Comparison of ENCODE assay signal across 18 cellular contexts in the genomic region with DNA sequence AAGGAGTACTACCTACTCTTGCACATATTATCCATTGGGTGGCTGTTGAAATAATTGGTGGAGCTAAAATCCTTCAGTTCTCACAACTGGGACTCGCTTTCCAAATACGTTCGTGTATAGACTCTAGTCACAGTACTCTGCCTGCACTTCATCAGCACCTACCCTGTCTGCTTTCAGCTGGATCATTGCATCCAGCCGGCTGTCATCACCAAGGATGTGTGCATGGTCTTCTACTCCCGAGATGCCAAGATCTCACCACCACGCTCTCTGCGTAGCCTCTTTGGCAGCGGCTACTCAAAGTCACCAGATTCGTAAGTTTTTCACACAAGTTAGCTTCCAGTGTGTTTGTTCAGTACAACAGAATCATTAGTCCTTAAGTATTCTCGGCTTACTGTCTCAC. TPM values are rescaled to one million over a fixed set of nuclear protein-coding genes. Genes with fewer than 3 reads are reported as not detected.
DNase-seq lines count a peak whose midpoint lies in the region; ATAC-seq and TF ChIP-seq lines count a peak whose summit lies in the region.
"Had no signal": no experiment of that assay in that cellular context is flagged by ENCODE, and none has a peak within 500 bp of the region (broad histone marks: within the 10 kb centered on the region; RNA-seq: fewer than 3 reads in every experiment).

No MANE protein-coding gene starts in this region.

- TF ChIP-seq POLR2A in IMR-90 (IDR thresholded peaks at IDR 0.05; ENCODE audit: low read depth, low read length): no peak

- H3K27me3 ChIP-seq in IMR-90 (ENCODE audit: control insufficient read depth, insufficient read depth, low read length) (no peaks in the 10 kb centered on the region), heart right ventricle (no peaks in the 10 kb centered on the region), right cardiac atrium (ENCODE audit: control insufficient read depth, insufficient read depth) (no peaks in the 10 kb centered on the region)

- H3K27ac ChIP-seq in IMR-90 (ENCODE audit: insufficient read depth, low read length) (no peak overlapping the region), heart right ventricle (no peak overlapping the region), right cardiac atrium (ENCODE audit: low read length) (no peak overlapping the region)
- H3K27ac ChIP-seq: 22Rv1, A549, C4-2B had no signal

- intact Hi-C loops in IMR-90 (cut with micrococcal nuclease): no loop called here
- intact Hi-C loops in heart right ventricle (cut with DNase I): no loop called here
- intact Hi-C loops in right cardiac atrium (cut with DNase I): no loop called here

- H3K4me2 ChIP-seq in IMR-90 (ENCODE audit: low read depth, low read length): no peak overlapping the region
- H3K4me2 ChIP-seq: A549, GM23338 had no signal

- POLR2A ChIA-PET in IMR-90 (lab: Charles Lee; ENCODE audit: unreplicated experiment): no interaction called here

- no peak overlapping the region for H3K14ac ChIP-seq in IMR-90 (replicated peaks; ENCODE audit: low read depth, low read length)

- no peak overlapping the region for H2BK20ac ChIP-seq in IMR-90 (ENCODE audit: low read depth, low read length)

- ATAC-seq in IMR-90 (ENCODE audit: low read depth) (no peak; the same call in 1 of the 2 replicates), heart right ventricle (peak; percentile 49 to 97 (median 82)), right cardiac atrium (peak; percentile 71 to 88), HG02571 (IDR thresholded peaks at IDR 0.05; ENCODE audit: unreplicated experiment) (no peak)
- ATAC-seq: GM23338, HepG2 had no signal

- H4K91ac ChIP-seq in IMR-90 (ENCODE audit: insufficient read depth, low read depth, low read length): no peak overlapping the region

- no peak for TF ChIP-seq RAD21 in IMR-90 (IDR thresholded peaks at IDR 0.05; ENCODE audit: low read length)

- no TSS peak for BruUV-seq in IMR-90 (replicated peaks; lab: Mats Ljungman, UMichigan)

- no peak overlapping the region for H2AK9ac ChIP-seq in IMR-90 (replicated peaks; ENCODE audit: low read depth, low read length, poor library complexity)

- no peak overlapping the region for H2BK120ac ChIP-seq in IMR-90 (ENCODE audit: low read depth, low read length)

- H3K9me1 ChIP-seq in IMR-90 (ENCODE audit: insufficient read depth, low read length): peaks cover 6% of the 10 kb centered on the region

- dilution Hi-C loops in IMR-90 (cut with HindIII; ENCODE audit: low sequenced_read_pairs, unreplicated experiment): no loop called here

- no peak overlapping the region for H2AFZ ChIP-seq in IMR-90 (replicated peaks; ENCODE audit: low read length, poor library complexity)
- H2AFZ ChIP-seq: GM23338 had no signal

- H3K9me3 ChIP-seq in IMR-90 (ENCODE audit: control insufficient read depth, insufficient read depth, low read length) (no peaks in the 10 kb centered on the region), heart right ventricle (no peaks in the 10 kb centered on the region), right cardiac atrium (ENCODE audit: control insufficient read depth, low read length) (no peaks in the 10 kb centered on the region)
- H3K9me3 ChIP-seq: A549, Caco-2 had no signal

- H3K18ac ChIP-seq in IMR-90 (ENCODE audit: low read depth, low read length): no peak overlapping the region

- H3K4ac ChIP-seq in IMR-90 (ENCODE audit: low read depth, low read length): no peak overlapping the region

- CTCF ChIA-PET in IMR-90 (lab: Yijun Ruan, JAX): no interaction called here

- in situ Hi-C loops in IMR-90 (cut with MboI; ENCODE audit: low sequenced_read_pairs): no loop called here

- TF ChIP-seq CTCF in IMR-90 (conservative IDR thresholded peaks at IDR 0.05; ENCODE audit: low read depth, low read length) (no peak), heart right ventricle (IDR thresholded peaks at IDR 0.05) (no peak)

- peaks cover 14% of the 10 kb centered on the region for H3K4me1 Mint-ChIP-seq in T-helper 2 cell treated with Interferon-gamma antibody and Interleukin-4, amounts not matched to agents 5 μg/mL and 100 μg/mL, for 36 hours (ENCODE audit: low read depth)
- H3K4me1 Mint-ChIP-seq: GM23338 had no signal

- H4K8ac ChIP-seq in IMR-90 (ENCODE audit: low read depth in 2 of 2, low read length in 2 of 2): no peak overlapping the region

- peaks cover 14% of the 10 kb centered on the region for H3K36me3 ChIP-seq in IMR-90 (ENCODE audit: control insufficient read depth, insufficient read depth, low read length)
- peaks cover 0 to 80% (median 19%) of the 10 kb centered on the region in 9 donors for H3K36me3 ChIP-seq in heart right ventricle

- no peak overlapping the region; the same call in 1 of the 2 replicates for H4K5ac ChIP-seq in IMR-90 (ENCODE audit: low read depth, low read length)

- H4K20me1 ChIP-seq in IMR-90 (ENCODE audit: insufficient read depth, low read length): no peaks in the 10 kb centered on the region

- H2BK15ac ChIP-seq in IMR-90 (ENCODE audit: low read depth, low read length): no peak overlapping the region

- no peak overlapping the region for H2BK5ac ChIP-seq in IMR-90 (ENCODE audit: low read depth, low read length, poor library complexity, severe bottlenecking)

- H3K9me3 Mint-ChIP-seq in T-helper 2 cell treated with Interferon-gamma antibody and Interleukin-4, amounts not matched to agents 5 μg/mL and 100 μg/mL, for 36 hours: no peaks in the 10 kb centered on the region
- H3K9me3 Mint-ChIP-seq: CD4-positive, alpha-beta T cell; GM23338 had no signal

- peaks cover 12% of the 10 kb centered on the region for H3K36me3 Mint-ChIP-seq in T-helper 2 cell treated with Interferon-gamma antibody and Interleukin-4, amounts not matched to agents 5 μg/mL and 100 μg/mL, for 36 hours (ENCODE audit: low read depth)

- H3K4me3 Mint-ChIP-seq in T-helper 2 cell treated with Interferon-gamma antibody and Interleukin-4, amounts not matched to agents 5 μg/mL and 100 μg/mL, for 36 hours: no peak overlapping the region
- H3K4me3 Mint-ChIP-seq: CD4-positive, alpha-beta T cell; GM23338 had no signal

- H2AK5ac ChIP-seq in IMR-90 (ENCODE audit: low read depth, low read length): peak overlapping the region; percentile 13

- 94% methylated on average over 8 of the region's 10 CpGs; no CpG with 5 or more reads in 1 of the 2 experiments for WGBS in IMR-90 (ENCODE audit: extremely low coverage in 2 of 2, insufficient read length in 1 of 2), 2 experiments
- 43 to 68% methylated on average over 10 of the region's 10 CpGs for WGBS in heart right ventricle, 2 donors
- 67% methylated on average over 10 of the region's 10 CpGs for WGBS in right cardiac atrium

- no peaks in the 10 kb centered on the region for H3K27me3 Mint-ChIP-seq in T-helper 2 cell treated with Interferon-gamma antibody and Interleukin-4, amounts not matched to agents 5 μg/mL and 100 μg/mL, for 36 hours (ENCODE audit: low read depth)
- H3K27me3 Mint-ChIP-seq: CD4-positive, alpha-beta T cell had no signal

- H3K4me3 ChIP-seq in IMR-90 (ENCODE audit: insufficient read depth, low read depth, low read length) (no peak overlapping the region), heart right ventricle (no peak overlapping the region), right cardiac atrium (ENCODE audit: low read length) (no peak overlapping the region)
- H3K4me3 ChIP-seq: A549, GM23338 had no signal

- peak overlapping the region; percentile 46 for H3K27ac Mint-ChIP-seq in T-helper 2 cell treated with Interferon-gamma antibody and Interleukin-4, amounts not matched to agents 5 μg/mL and 100 μg/mL, for 36 hours
- H3K27ac Mint-ChIP-seq: CD4-positive, alpha-beta T cell; GM23338 had no signal

- no peaks in the 10 kb centered on the region for H3K79me1 ChIP-seq in IMR-90 (ENCODE audit: low read depth in 1 of 2, low read length in 2 of 2)

- H3K56ac ChIP-seq in IMR-90 (ENCODE audit: extremely low read depth, insufficient read depth, low read length): no peak overlapping the region

- DNase-seq in T-helper 2 cell treated with Interferon-gamma antibody and Interleukin-4, amounts not matched to agents 5 μg/mL and 100 μg/mL, for 36 hours (ENCODE audit: low spot score): no peak
- DNase-seq in T-helper 2 cell (no peak), IMR-90 (no peak), heart right ventricle (peak; percentile 32 to 48), right cardiac atrium (peak in 2 of 3 donors; percentile 59 to 70), SIG-M5 treated with dmso at 0.1 percent for 504 hours (lab: John Stamatoyannopoulos, UW; ENCODE audit: unreplicated experiment) (no peak), NCI-H1092 treated with DMSO at 0.1 percent for 48 hours (lab: John Stamatoyannopoulos, UW) (no peak)
- DNase-seq: AML-193; Caco-2; CD4-positive, alpha-beta T cell; DMS79; GDM1 had no signal

- peaks cover 5% of the 10 kb centered on the region for H3K4me1 ChIP-seq in IMR-90 (ENCODE audit: control insufficient read depth, insufficient read depth, low read length)
- H3K4me1 ChIP-seq in heart right ventricle: peaks cover 0 to 9% (median 0%) of the 10 kb centered on the region in 9 donors
- H3K4me1 ChIP-seq in right cardiac atrium (ENCODE audit: control insufficient read depth, insufficient read depth, low read length): no peaks in the 10 kb centered on the region
- H3K4me1 ChIP-seq: A549, Caco-2 had no signal

- no peak overlapping the region for H3K23ac ChIP-seq in IMR-90 (ENCODE audit: low read depth, low read length)

- H3K9ac ChIP-seq in IMR-90 (ENCODE audit: low read depth, low read length): no peak overlapping the region

TF ChIP-seq in IMR-90, 13 proteins besides CTCF, POLR2A, EP300 and RAD21 (continues in another document):
- TF ChIP-seq MAFK (IDR thresholded peaks at IDR 0.05; ENCODE audit: low read depth, low read length): no peak
- TF ChIP-seq FOS (IDR thresholded peaks at IDR 0.05; ENCODE audit: low read depth, low read length): no peak
- no peak for TF ChIP-seq RCOR1 (IDR thresholded peaks at IDR 0.05; ENCODE audit: insufficient replicate concordance, low read length)
- TF ChIP-seq BHLHE40 (IDR thresholded peaks at IDR 0.05; ENCODE audit: low read depth, low read length): no peak
- TF ChIP-seq SMC3 (IDR thresholded peaks at IDR 0.05; ENCODE audit: low read depth, low read length): no peak
- no peak for TF ChIP-seq ELK1 (IDR thresholded peaks at IDR 0.05; ENCODE audit: borderline replicate concordance, low read depth, low read length)

RNA-seq across cellular contexts. Expression of gene PGD, which starts 37.3 kb away (rescaled TPM):
- total RNA-seq in IMR-90 (2012; rRNA removed) (187 and 216 TPM in 2 replicates), heart right ventricle (10 to 100 TPM; 28.3 to 60.9 (median 32.9) TPM), right cardiac atrium (10 to 100 TPM; 30.8 to 38.8 (median 36.2) TPM)
- polyA plus RNA-seq in IMR-90 (2012; rRNA removed) (103 and 118 TPM in 2 replicates), heart right ventricle (10 to 100 TPM; 14.3 to 28.0 TPM), right cardiac atrium (25.8 TPM)
- polyA plus RNA-seq in IMR-90 (2012; cell fraction: cytosol; rRNA removed): 89.5 and 99.0 TPM in 2 replicates
- polyA plus RNA-seq in IMR-90 (2012; cell fraction: nucleus; rRNA removed; ENCODE audit: low replicate concordance): 78.3 and 98.0 TPM in 2 replicates

Comparison
In these comparisons a context has a peak if more than half of its experiments do, and no peak if none do; other contexts are left out.
1. DNase-seq: peak in heart right ventricle (2 of 2) and right cardiac atrium (2 of 3); none in T-helper 2 cell treated with Interferon-gamma antibody and Interleukin-4, amounts not matched to agents 5 μg/mL and 100 μg/mL, for 36 hours (single experiment), T-helper 2 cell (0 of 5), IMR-90 (single experiment), SIG-M5 treated with dmso at 0.1 percent for 504 hours (single experiment) and NCI-H1092 treated with DMSO at 0.1 percent for 48 hours (single experiment).
2. ATAC-seq: peak in heart right ventricle (8 of 8) and right cardiac atrium (2 of 2); none in IMR-90 (single experiment) and HG02571 (single experiment).